In genomic region chr10:111785921-111786320, GRCh38 we compare ENCODE assay signal across 22 cellular contexts.
"Had no signal": no experiment of that assay in that cellular context is flagged by ENCODE, and none has a peak within 500 bp of the region (broad histone marks: within the 10 kb centered on the region; RNA-seq: fewer than 3 reads in every experiment).

No MANE protein-coding gene starts in this region.

- H3K27me3 ChIP-seq: esophagus squamous epithelium, gastrocnemius medialis, heart right ventricle, left lung had no signal

- H3K4me1 Mint-ChIP-seq: naive thymus-derived CD4-positive, alpha-beta T cell had no signal

- H3K9me3 ChIP-seq: esophagus squamous epithelium, gastrocnemius medialis, heart right ventricle, left lung, lower lobe of right lung had no signal

- H3K27me3 Mint-ChIP-seq: dendritic cell treated with granulocyte-macrophage colony-stimulating factor and Interleukin-4, amounts not matched to agents 40 ng/mL and 50 ng/mL, for 4 days; effector memory CD8-positive, alpha-beta T cell had no signal

- H3K4me3 ChIP-seq: esophagus squamous epithelium, gastrocnemius medialis, heart right ventricle, left lung, lower lobe of right lung had no signal

- H3K4me1 ChIP-seq: esophagus squamous epithelium, gastrocnemius medialis, heart right ventricle, left lung, lower lobe of right lung had no signal

- H3K36me3 ChIP-seq: esophagus squamous epithelium, gastrocnemius medialis, heart right ventricle, left lung, lower lobe of right lung had no signal

- H3K27ac Mint-ChIP-seq: dendritic cell treated with granulocyte-macrophage colony-stimulating factor and Interleukin-4, amounts not matched to agents 40 ng/mL and 50 ng/mL, for 4 days; effector memory CD8-positive, alpha-beta T cell; endodermal cell; naive thymus-derived CD4-positive, alpha-beta T cell had no signal

- H3K36me3 Mint-ChIP-seq: naive thymus-derived CD4-positive, alpha-beta T cell had no signal

- H3K9me3 Mint-ChIP-seq: dendritic cell treated with granulocyte-macrophage colony-stimulating factor and Interleukin-4, amounts not matched to agents 40 ng/mL and 50 ng/mL, for 4 days; effector memory CD8-positive, alpha-beta T cell; endodermal cell had no signal

- DNase-seq: cortex of kidney; effector CD8-positive, alpha-beta T cell; effector memory CD8-positive, alpha-beta T cell; endodermal cell; erythroblast; esophagus squamous epithelium; foreskin fibroblast; foreskin melanocyte; gastrocnemius medialis; glutamatergic neuron; head of caudate nucleus; heart right ventricle; hippocampal formation; left cardiac atrium; left lung; left ventricle myocardium superior; lower lobe of right lung; mesenchymal stem cell; midbrain; naive thymus-derived CD4-positive, alpha-beta T cell had no signal

- ATAC-seq: effector memory CD8-positive, alpha-beta T cell; esophagus mucosa; gastrocnemius medialis; heart right ventricle; left cardiac atrium; left lung; left ventricle myocardium superior; lower lobe of right lung; naive thymus-derived CD4-positive, alpha-beta T cell had no signal

- H3K4me3 Mint-ChIP-seq: dendritic cell treated with granulocyte-macrophage colony-stimulating factor and Interleukin-4, amounts not matched to agents 40 ng/mL and 50 ng/mL, for 4 days; effector memory CD8-positive, alpha-beta T cell; endodermal cell had no signal
